1 cellular context compared by ENCODE assay signal in the genomic region with DNA sequence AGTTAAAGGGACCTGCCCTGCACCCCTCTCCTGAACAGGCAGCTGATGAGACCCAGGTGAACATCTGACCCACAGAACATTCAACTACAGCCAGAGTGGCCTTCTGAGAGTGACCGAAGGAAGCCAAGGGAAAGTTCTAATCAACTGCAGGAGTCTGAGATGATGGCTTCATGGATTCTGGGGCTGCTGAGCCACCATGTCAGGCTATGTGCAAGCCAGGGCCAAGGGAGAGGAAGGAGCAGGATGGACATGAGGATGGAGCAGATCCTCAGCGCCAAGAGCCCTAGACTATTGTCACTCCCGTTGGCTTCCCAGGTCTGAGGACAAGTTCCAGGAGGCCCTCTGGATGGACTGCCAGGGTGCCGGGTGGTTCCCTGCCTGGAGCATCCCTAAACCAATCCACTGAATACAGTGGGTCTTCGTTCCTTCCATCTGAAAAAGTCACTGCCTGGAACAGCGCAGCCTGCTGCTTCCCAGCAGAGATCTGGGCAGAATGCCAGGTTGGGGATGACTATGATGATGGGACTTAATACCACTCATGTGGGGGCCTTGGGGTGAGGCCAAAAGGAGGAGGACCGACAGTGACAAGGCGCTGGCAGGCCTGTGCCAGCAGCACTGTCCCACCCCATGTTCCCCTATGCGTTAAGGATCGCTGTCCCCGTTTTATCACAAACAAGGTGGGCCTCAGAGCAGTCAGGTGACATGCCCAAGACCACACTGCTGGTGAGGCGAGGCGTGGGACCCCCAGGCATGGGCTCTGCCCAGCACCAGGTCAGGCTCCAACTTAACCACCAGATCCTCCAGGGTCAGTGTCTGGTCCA.
TF ChIP-seq lines count a peak whose summit lies in the region.

No MANE protein-coding gene starts in this region.

TF ChIP-seq in HEK293, 187 proteins besides CTCF, POLR2A, EP300 and RAD21 (continued from another document and continues in another):
- TF ChIP-seq, protein P1, sequence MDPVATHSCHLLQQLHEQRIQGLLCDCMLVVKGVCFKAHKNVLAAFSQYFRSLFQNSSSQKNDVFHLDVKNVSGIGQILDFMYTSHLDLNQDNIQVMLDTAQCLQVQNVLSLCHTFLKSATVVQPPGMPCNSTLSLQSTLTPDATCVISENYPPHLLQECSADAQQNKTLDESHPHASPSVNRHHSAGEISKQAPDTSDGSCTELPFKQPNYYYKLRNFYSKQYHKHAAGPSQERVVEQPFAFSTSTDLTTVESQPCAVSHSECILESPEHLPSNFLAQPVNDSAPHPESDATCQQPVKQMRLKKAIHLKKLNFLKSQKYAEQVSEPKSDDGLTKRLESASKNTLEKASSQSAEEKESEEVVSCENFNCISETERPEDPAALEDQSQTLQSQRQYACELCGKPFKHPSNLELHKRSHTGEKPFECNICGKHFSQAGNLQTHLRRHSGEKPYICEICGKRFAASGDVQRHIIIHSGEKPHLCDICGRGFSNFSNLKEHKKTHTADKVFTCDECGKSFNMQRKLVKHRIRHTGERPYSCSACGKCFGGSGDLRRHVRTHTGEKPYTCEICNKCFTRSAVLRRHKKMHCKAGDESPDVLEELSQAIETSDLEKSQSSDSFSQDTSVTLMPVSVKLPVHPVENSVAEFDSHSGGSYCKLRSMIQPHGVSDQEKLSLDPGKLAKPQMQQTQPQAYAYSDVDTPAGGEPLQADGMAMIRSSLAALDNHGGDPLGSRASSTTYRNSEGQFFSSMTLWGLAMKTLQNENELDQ (tag by site-specific recombination; IDR thresholded peaks at IDR 0.05; ENCODE audit: low read depth), result no peak
- TF ChIP-seq YY2 (tag by site-specific recombination; IDR thresholded peaks at IDR 0.05) (no peak), ZNF571 (tag by site-specific recombination; IDR thresholded peaks at IDR 0.05) (no peak), ZNF514 (tag by site-specific recombination; IDR thresholded peaks at IDR 0.05) (no peak), ZNF701 (tag by site-specific recombination; IDR thresholded peaks at IDR 0.05) (no peak), SALL2 (tag by site-specific recombination; IDR thresholded peaks at IDR 0.05; ENCODE audit: borderline replicate concordance) (no peak), ZNF548 (tag by site-specific recombination; IDR thresholded peaks at IDR 0.05) (no peak), ZNF830 (tag by site-specific recombination; IDR thresholded peaks at IDR 0.05; ENCODE audit: low read depth) (no peak), ZNF670 (tag by site-specific recombination; IDR thresholded peaks at IDR 0.05; ENCODE audit: low read depth) (no peak), ZNF157 (tag by site-specific recombination; IDR thresholded peaks at IDR 0.05) (no peak), ZNF768 (tag by site-specific recombination; IDR thresholded peaks at IDR 0.05) (no peak), SETDB1 (IDR thresholded peaks at IDR 0.05; ENCODE audit: insufficient read length, low read length) (no peak), RBAK (tag by site-specific recombination; IDR thresholded peaks at IDR 0.05) (no peak), ZNF391 (tag by site-specific recombination; IDR thresholded peaks at IDR 0.05; ENCODE audit: borderline replicate concordance, low read depth) (0 out of 2 replicates have a peak, but pooled peaks have one; percentile 18), BCL11A (tag by site-specific recombination; IDR thresholded peaks at IDR 0.05; ENCODE audit: low read depth) (no peak), GLIS2 (tag by site-specific recombination; IDR thresholded peaks at IDR 0.05) (peak; percentile 68; the same call in 1 of the 2 replicates), ZBTB17 (tag by site-specific recombination; IDR thresholded peaks at IDR 0.05) (peak; percentile 72), ZNF221 (tag by site-specific recombination; IDR thresholded peaks at IDR 0.05; ENCODE audit: borderline replicate concordance) (no peak), ZNF654 (tag by site-specific recombination; IDR thresholded peaks at IDR 0.05; ENCODE audit: low read depth) (no peak), ZNF549 (tag by site-specific recombination; IDR thresholded peaks at IDR 0.05) (no peak), KLF7 (tag by site-specific recombination; IDR thresholded peaks at IDR 0.05; ENCODE audit: borderline replicate concordance) (no peak), WT1 (tag by site-specific recombination; IDR thresholded peaks at IDR 0.05) (no peak), ZNF785 (tag by site-specific recombination; IDR thresholded peaks at IDR 0.05) (no peak), MEIS1 (CRISPR knock-in tag; IDR thresholded peaks at IDR 0.05; ENCODE audit: borderline replicate concordance) (no peak), ZNF658 (tag by site-specific recombination; IDR thresholded peaks at IDR 0.05) (no peak), MZF1 (tag by site-specific recombination; IDR thresholded peaks at IDR 0.05; ENCODE audit: borderline replicate concordance) (no peak; the same call in 1 of the 2 replicates), ZIC2 (tag by site-specific recombination; IDR thresholded peaks at IDR 0.05) (peak; percentile 82), ZNF837 (tag by site-specific recombination; IDR thresholded peaks at IDR 0.05) (no peak), TCF7L2 (IDR thresholded peaks at IDR 0.05; ENCODE audit: borderline replicate concordance, low read depth, low read length) (no peak), ZNF423 (tag by site-specific recombination; IDR thresholded peaks at IDR 0.05) (no peak), IKZF3 (tag by site-specific recombination; IDR thresholded peaks at IDR 0.05) (peak; percentile 42; the same call in 1 of the 2 replicates), ZNF776 (tag by site-specific recombination; IDR thresholded peaks at IDR 0.05; ENCODE audit: borderline replicate concordance) (no peak), YY1 (tag by site-specific recombination; IDR thresholded peaks at IDR 0.05) (no peak), ZNF600 (tag by site-specific recombination; IDR thresholded peaks at IDR 0.05) (peak; percentile 24; the same call in 1 of the 2 replicates), HOXC10 (CRISPR knock-in tag; IDR thresholded peaks at IDR 0.05) (no peak), ZNF19 (tag by site-specific recombination; IDR thresholded peaks at IDR 0.05; ENCODE audit: low read depth) (no peak), ZNF626 (tag by site-specific recombination; IDR thresholded peaks at IDR 0.05) (no peak), ZNF138 (tag by site-specific recombination; IDR thresholded peaks at IDR 0.05; ENCODE audit: borderline replicate concordance) (no peak)
- TF ChIP-seq, protein P2, sequence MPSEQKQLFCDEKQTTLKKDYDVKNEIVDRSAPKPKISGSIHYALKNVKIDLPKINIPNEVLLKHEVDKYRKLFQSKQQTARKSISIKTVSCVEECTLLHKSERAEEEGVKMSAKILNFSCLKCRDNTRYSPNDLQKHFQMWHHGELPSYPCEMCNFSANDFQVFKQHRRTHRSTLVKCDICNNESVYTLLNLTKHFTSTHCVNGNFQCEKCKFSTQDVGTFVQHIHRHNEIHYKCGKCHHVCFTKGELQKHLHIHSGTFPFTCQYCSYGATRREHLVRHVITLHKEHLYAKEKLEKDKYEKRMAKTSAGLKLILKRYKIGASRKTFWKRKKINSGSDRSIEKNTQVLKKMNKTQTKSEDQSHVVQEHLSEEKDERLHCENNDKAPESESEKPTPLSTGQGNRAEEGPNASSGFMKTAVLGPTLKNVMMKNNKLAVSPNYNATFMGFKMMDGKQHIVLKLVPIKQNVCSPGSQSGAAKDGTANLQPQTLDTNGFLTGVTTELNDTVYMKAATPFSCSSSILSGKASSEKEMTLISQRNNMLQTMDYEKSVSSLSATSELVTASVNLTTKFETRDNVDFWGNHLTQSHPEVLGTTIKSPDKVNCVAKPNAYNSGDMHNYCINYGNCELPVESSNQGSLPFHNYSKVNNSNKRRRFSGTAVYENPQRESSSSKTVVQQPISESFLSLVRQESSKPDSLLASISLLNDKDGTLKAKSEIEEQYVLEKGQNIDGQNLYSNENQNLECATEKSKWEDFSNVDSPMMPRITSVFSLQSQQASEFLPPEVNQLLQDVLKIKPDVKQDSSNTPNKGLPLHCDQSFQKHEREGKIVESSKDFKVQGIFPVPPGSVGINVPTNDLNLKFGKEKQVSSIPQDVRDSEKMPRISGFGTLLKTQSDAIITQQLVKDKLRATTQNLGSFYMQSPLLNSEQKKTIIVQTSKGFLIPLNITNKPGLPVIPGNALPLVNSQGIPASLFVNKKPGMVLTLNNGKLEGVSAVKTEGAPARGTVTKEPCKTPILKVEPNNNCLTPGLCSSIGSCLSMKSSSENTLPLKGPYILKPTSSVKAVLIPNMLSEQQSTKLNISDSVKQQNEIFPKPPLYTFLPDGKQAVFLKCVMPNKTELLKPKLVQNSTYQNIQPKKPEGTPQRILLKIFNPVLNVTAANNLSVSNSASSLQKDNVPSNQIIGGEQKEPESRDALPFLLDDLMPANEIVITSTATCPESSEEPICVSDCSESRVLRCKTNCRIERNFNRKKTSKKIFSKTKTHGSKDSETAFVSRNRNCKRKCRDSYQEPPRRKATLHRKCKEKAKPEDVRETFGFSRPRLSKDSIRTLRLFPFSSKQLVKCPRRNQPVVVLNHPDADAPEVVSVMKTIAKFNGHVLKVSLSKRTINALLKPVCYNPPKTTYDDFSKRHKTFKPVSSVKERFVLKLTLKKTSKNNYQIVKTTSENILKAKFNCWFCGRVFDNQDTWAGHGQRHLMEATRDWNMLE (tag by site-specific recombination; conservative IDR thresholded peaks at IDR 0.05; ENCODE audit: low read depth), result no peak
- TF ChIP-seq, protein P3, sequence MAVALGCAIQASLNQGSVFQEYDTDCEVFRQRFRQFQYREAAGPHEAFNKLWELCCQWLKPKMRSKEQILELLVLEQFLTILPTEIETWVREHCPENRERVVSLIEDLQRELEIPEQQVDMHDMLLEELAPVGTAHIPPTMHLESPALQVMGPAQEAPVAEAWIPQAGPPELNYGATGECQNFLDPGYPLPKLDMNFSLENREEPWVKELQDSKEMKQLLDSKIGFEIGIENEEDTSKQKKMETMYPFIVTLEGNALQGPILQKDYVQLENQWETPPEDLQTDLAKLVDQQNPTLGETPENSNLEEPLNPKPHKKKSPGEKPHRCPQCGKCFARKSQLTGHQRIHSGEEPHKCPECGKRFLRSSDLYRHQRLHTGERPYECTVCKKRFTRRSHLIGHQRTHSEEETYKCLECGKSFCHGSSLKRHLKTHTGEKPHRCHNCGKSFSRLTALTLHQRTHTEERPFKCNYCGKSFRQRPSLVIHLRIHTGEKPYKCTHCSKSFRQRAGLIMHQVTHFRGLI (tag by site-specific recombination; IDR thresholded peaks at IDR 0.05), result no peak
- TF ChIP-seq, protein P4, sequence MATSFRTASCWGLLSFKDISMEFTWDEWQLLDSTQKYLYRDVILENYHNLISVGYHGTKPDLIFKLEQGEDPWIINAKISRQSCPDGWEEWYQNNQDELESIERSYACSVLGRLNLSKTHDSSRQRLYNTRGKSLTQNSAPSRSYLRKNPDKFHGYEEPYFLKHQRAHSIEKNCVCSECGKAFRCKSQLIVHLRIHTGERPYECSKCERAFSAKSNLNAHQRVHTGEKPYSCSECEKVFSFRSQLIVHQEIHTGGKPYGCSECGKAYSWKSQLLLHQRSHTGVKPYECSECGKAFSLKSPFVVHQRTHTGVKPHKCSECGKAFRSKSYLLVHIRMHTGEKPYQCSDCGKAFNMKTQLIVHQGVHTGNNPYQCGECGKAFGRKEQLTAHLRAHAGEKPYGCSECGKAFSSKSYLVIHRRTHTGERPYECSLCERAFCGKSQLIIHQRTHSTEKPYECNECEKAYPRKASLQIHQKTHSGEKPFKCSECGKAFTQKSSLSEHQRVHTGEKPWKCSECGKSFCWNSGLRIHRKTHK (tag by site-specific recombination; IDR thresholded peaks at IDR 0.05), result no peak
- TF ChIP-seq, protein P5, sequence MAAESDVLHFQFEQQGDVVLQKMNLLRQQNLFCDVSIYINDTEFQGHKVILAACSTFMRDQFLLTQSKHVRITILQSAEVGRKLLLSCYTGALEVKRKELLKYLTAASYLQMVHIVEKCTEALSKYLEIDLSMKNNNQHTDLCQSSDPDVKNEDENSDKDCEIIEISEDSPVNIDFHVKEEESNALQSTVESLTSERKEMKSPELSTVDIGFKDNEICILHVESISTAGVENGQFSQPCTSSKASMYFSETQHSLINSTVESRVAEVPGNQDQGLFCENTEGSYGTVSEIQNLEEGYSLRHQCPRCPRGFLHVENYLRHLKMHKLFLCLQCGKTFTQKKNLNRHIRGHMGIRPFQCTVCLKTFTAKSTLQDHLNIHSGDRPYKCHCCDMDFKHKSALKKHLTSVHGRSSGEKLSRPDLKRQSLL (tag by site-specific recombination; IDR thresholded peaks at IDR 0.05), result no peak
- TF ChIP-seq, protein P6, sequence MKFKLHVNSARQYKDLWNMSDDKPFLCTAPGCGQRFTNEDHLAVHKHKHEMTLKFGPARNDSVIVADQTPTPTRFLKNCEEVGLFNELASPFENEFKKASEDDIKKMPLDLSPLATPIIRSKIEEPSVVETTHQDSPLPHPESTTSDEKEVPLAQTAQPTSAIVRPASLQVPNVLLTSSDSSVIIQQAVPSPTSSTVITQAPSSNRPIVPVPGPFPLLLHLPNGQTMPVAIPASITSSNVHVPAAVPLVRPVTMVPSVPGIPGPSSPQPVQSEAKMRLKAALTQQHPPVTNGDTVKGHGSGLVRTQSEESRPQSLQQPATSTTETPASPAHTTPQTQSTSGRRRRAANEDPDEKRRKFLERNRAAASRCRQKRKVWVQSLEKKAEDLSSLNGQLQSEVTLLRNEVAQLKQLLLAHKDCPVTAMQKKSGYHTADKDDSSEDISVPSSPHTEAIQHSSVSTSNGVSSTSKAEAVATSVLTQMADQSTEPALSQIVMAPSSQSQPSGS (tag by site-specific recombination; IDR thresholded peaks at IDR 0.05; ENCODE audit: low read depth), result no peak
- TF ChIP-seq, protein P7, sequence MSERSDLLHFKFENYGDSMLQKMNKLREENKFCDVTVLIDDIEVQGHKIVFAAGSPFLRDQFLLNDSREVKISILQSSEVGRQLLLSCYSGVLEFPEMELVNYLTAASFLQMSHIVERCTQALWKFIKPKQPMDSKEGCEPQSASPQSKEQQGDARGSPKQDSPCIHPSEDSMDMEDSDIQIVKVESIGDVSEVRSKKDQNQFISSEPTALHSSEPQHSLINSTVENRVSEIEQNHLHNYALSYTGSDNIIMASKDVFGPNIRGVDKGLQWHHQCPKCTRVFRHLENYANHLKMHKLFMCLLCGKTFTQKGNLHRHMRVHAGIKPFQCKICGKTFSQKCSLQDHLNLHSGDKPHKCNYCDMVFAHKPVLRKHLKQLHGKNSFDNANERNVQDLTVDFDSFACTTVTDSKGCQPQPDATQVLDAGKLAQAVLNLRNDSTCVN (tag by site-specific recombination; optimal IDR thresholded peaks at IDR 0.05), result no peak
- TF ChIP-seq, protein P8, sequence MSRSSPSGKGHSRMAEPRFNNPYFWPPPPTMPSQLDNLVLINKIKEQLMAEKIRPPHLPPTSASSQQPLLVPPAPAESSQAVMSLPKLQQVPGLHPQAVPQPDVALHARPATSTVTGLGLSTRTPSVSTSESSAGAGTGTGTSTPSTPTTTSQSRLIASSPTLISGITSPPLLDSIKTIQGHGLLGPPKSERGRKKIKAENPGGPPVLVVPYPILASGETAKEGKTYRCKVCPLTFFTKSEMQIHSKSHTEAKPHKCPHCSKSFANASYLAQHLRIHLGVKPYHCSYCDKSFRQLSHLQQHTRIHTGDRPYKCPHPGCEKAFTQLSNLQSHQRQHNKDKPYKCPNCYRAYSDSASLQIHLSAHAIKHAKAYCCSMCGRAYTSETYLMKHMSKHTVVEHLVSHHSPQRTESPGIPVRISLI (tag by site-specific recombination; IDR thresholded peaks at IDR 0.05), result no peak
- TF ChIP-seq, protein P9, sequence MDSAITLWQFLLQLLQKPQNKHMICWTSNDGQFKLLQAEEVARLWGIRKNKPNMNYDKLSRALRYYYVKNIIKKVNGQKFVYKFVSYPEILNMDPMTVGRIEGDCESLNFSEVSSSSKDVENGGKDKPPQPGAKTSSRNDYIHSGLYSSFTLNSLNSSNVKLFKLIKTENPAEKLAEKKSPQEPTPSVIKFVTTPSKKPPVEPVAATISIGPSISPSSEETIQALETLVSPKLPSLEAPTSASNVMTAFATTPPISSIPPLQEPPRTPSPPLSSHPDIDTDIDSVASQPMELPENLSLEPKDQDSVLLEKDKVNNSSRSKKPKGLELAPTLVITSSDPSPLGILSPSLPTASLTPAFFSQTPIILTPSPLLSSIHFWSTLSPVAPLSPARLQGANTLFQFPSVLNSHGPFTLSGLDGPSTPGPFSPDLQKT (IDR thresholded peaks at IDR 0.05; ENCODE audit: borderline replicate concordance, low read depth, low read length), result no peak
